Comparison of ENCODE assay signal across 7 cellular contexts in the genomic region with DNA sequence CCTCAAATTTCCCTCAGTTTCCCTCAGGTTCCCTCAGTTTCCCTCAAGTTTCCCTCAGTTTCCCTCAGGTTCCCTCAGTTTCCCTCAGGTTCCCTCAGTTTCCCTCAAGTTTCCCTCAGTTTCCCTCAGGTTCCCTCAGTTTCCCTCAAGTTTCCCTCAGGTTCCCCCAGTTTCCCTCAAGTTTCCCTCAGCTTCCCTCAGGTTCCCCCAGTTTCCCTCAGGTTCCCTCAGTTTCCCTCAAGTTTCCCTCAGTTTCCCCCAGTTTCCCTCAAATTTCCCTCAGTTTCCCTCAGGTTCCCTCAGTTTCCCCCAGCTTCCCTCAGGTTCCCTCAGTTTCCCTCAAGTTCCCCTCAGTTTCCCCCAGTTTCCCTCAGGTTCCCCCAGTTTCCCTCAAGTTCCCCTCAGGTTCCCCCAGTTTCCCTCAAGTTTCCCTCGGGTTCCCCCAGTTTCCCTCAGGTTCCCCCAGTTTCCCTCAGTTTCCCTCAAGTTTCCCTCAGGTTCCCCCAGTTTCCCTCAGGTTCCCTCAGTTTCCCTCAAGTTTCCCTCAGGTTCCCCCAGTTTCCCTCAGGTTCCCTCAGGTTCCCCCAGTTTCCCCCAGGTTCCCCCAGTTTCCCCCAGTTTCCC. TPM values are rescaled to one million over a fixed set of nuclear protein-coding genes. Genes with fewer than 3 reads are reported as not detected.
"Had no signal": no experiment of that assay in that cellular context is flagged by ENCODE, and none has a peak within 500 bp of the region (broad histone marks: within the 10 kb centered on the region; RNA-seq: fewer than 3 reads in every experiment).

No MANE protein-coding gene starts in this region.

RNA-seq across cellular contexts. Expression of gene TEX19, which starts 0.5 kb away (rescaled TPM):
- total RNA-seq: activated CD8-positive, alpha-beta memory T cell treated with anti-CD3 and anti-CD28 coated beads for 36 hours; activated CD8-positive, alpha-beta T cell treated with anti-CD3 and anti-CD28 coated beads for 36 hours; aorta; chondrocyte had no signal
- polyA plus RNA-seq: aorta, cardiac muscle cell had no signal

RNA-seq across cellular contexts. Expression of gene UTS2R, which starts 12.0 kb away (rescaled TPM):
- total RNA-seq: activated CD8-positive, alpha-beta memory T cell treated with anti-CD3 and anti-CD28 coated beads for 36 hours; activated CD8-positive, alpha-beta T cell treated with anti-CD3 and anti-CD28 coated beads for 36 hours; activated naive CD8-positive, alpha-beta T cell treated with anti-CD3 and anti-CD28 coated beads for 36 hours; aorta; chondrocyte had no signal
- polyA plus RNA-seq: aorta, SK-N-SH had no signal

RNA-seq across cellular contexts. Expression of gene SECTM1, which starts 26.0 kb away (rescaled TPM):
- total RNA-seq: cardiac muscle cell had no signal
- polyA plus RNA-seq: cardiac muscle cell had no signal

RNA-seq across cellular contexts. Expression of gene CD7, which starts 42.2 kb away (rescaled TPM):
- total RNA-seq: cardiac muscle cell, chondrocyte had no signal
